1 cellular context compared by ENCODE assay signal in genomic region chr4:106366026-106366425, GRCh38.
TF ChIP-seq lines count a peak whose summit lies in the region.

No MANE protein-coding gene starts in this region.

TF ChIP-seq in HCT116, 20 proteins besides CTCF, POLR2A, EP300 and RAD21 (continued from another document):
- TF ChIP-seq POLR2AphosphoS5 (IDR thresholded peaks at IDR 0.05; ENCODE audit: low read depth, low read length): no peak
- TF ChIP-seq CEBPB (IDR thresholded peaks at IDR 0.05; ENCODE audit: low read depth): no peak
- no peak for TF ChIP-seq TCF7L2 (IDR thresholded peaks at IDR 0.05; ENCODE audit: borderline replicate concordance, extremely low read depth, insufficient read depth, insufficient read length)
- no peak for TF ChIP-seq ELF1 (IDR thresholded peaks at IDR 0.05; ENCODE audit: borderline replicate concordance, low read depth)
- TF ChIP-seq ZNF274 (IDR thresholded peaks at IDR 0.05; ENCODE audit: low read depth, low read length): no peak
- TF ChIP-seq FOSL1 (IDR thresholded peaks at IDR 0.05; ENCODE audit: low read depth): no peak
- TF ChIP-seq SIN3A (IDR thresholded peaks at IDR 0.05; ENCODE audit: low read depth): no peak
- TF ChIP-seq, protein P1, sequence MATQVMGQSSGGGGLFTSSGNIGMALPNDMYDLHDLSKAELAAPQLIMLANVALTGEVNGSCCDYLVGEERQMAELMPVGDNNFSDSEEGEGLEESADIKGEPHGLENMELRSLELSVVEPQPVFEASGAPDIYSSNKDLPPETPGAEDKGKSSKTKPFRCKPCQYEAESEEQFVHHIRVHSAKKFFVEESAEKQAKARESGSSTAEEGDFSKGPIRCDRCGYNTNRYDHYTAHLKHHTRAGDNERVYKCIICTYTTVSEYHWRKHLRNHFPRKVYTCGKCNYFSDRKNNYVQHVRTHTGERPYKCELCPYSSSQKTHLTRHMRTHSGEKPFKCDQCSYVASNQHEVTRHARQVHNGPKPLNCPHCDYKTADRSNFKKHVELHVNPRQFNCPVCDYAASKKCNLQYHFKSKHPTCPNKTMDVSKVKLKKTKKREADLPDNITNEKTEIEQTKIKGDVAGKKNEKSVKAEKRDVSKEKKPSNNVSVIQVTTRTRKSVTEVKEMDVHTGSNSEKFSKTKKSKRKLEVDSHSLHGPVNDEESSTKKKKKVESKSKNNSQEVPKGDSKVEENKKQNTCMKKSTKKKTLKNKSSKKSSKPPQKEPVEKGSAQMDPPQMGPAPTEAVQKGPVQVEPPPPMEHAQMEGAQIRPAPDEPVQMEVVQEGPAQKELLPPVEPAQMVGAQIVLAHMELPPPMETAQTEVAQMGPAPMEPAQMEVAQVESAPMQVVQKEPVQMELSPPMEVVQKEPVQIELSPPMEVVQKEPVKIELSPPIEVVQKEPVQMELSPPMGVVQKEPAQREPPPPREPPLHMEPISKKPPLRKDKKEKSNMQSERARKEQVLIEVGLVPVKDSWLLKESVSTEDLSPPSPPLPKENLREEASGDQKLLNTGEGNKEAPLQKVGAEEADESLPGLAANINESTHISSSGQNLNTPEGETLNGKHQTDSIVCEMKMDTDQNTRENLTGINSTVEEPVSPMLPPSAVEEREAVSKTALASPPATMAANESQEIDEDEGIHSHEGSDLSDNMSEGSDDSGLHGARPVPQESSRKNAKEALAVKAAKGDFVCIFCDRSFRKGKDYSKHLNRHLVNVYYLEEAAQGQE (IDR thresholded peaks at IDR 0.05; ENCODE audit: low read depth): no peak
- no peak for TF ChIP-seq YY1 (IDR thresholded peaks at IDR 0.05; ENCODE audit: extremely low read depth, insufficient replicate concordance, low read depth, low read length)
- TF ChIP-seq CBX3 (IDR thresholded peaks at IDR 0.05; ENCODE audit: low read depth): no peak
- no peak for TF ChIP-seq ATF3 (IDR thresholded peaks at IDR 0.05)
